ENCODE assay signal across 8 cellular contexts in genomic region chr4:73704314-73705055, GRCh38. TPM values are rescaled to one million over a fixed set of nuclear protein-coding genes. Genes with fewer than 3 reads are reported as not detected.
A peak's percentile ranks its signal among the peaks of the same experiment; 100 is the strongest.
DNase-seq lines count a peak whose midpoint lies in the region; ATAC-seq and TF ChIP-seq lines count a peak whose summit lies in the region.

No MANE protein-coding gene starts in this region.

- peaks cover 58% of the 10 kb centered on the region for H3K4me1 Mint-ChIP-seq in MCF 10A (ENCODE audit: insufficient read depth, unreplicated experiment)

- no peaks in the 10 kb centered on the region for H3K36me3 ChIP-seq in left lung
- H3K36me3 ChIP-seq in uterus, result no peaks in the 10 kb centered on the region

- no peaks in the 10 kb centered on the region for H3K9me3 Mint-ChIP-seq in MCF 10A (ENCODE audit: unreplicated experiment)

- H3K9me3 ChIP-seq in left lung, result no peaks in the 10 kb centered on the region
- no peaks in the 10 kb centered on the region for H3K9me3 ChIP-seq in uterus

- no peak for TF ChIP-seq CTCF in MCF 10A (IDR thresholded peaks at IDR 0.05; ENCODE audit: unreplicated experiment)
- no peak for TF ChIP-seq CTCF in left lung (IDR thresholded peaks at IDR 0.05)
- no peak for TF ChIP-seq CTCF in uterus (IDR thresholded peaks at IDR 0.05)

- H3K4me3 ChIP-seq in left lung (no peak overlapping the region), uterus (no peak overlapping the region)

- CTCF ChIA-PET in MCF 10A (lab: Yijun Ruan, JAX), result interaction anchor here (0.6 to 1.8 kb wide), 8 partner anchors 10 to 163 kb away, joined by 3 to 10 read pairs (median 3); no protein-coding TSS in a partner anchor

- H3K27me3 ChIP-seq in left lung (no peaks in the 10 kb centered on the region), uterus (no peaks in the 10 kb centered on the region)

- H3K27ac ChIP-seq in left lung, result peak overlapping the region; percentile 80 to 83
- peak overlapping the region; percentile 43 to 60 for H3K27ac ChIP-seq in uterus

- H3K4me1 ChIP-seq in left lung, result peaks cover 24 to 80% of the 10 kb centered on the region in 2 donors
- peaks cover 0 to 8% of the 10 kb centered on the region in 2 donors for H3K4me1 ChIP-seq in uterus

- POLR2A ChIA-PET in MCF 10A (lab: Yijun Ruan, JAX), result interaction anchor here (0.6 to 2.0 kb wide), 16 partner anchors 11 to 445 kb away, joined by 3 to 10 read pairs (median 4); partner anchors contain the start of gene CXCL8

- ATAC-seq in GM21447 (IDR thresholded peaks at IDR 0.05; ENCODE audit: unreplicated experiment), result peak; percentile 52
- peak; percentile 88 for ATAC-seq in left lung
- no peak for ATAC-seq in HG03342 (IDR thresholded peaks at IDR 0.05; ENCODE audit: unreplicated experiment)
- ATAC-seq in GM21786 (IDR thresholded peaks at IDR 0.05; ENCODE audit: unreplicated experiment), result no peak

- H3K4me3 Mint-ChIP-seq in MCF 10A (ENCODE audit: unreplicated experiment), result peak overlapping the region; percentile 29

- DNase-seq in NCI-H2107 treated with DMSO at 0.1 percent for 48 hours (lab: John Stamatoyannopoulos, UW; ENCODE audit: unreplicated experiment) (peak; percentile 43), MCF 10A (ENCODE audit: unreplicated experiment) (peak; percentile 99), left lung (peak in 1 of 2 donors; percentile 66), uterus (peak; percentile 60 to 83), iPS-NIHi7 (ENCODE audit: extremely low spot score) (no peak)

- BruUV-seq in MCF 10A (replicated peaks; lab: Mats Ljungman, UMichigan), result TSS peak; percentile 77

- no peaks in the 10 kb centered on the region for H3K36me3 Mint-ChIP-seq in MCF 10A (ENCODE audit: insufficient read depth, unreplicated experiment)

- no peak for TF ChIP-seq POLR2A in uterus (IDR thresholded peaks at IDR 0.05)

- intact Hi-C loops in MCF 10A (cut with micrococcal nuclease) (no loop called here), left lung (cut with DNase I) (no loop called here), uterus (cut with DNase I; ENCODE audit: low total_unique reads) (no loop called here)

- H3K27ac Mint-ChIP-seq in MCF 10A (ENCODE audit: low read depth, unreplicated experiment), result peak overlapping the region; percentile 95

- no peaks in the 10 kb centered on the region for H3K27me3 Mint-ChIP-seq in MCF 10A (ENCODE audit: insufficient read depth, unreplicated experiment)

RNA-seq across cellular contexts. Expression of gene CXCL8, which starts 35.9 kb away (rescaled TPM):
- total RNA-seq in MCF 10A (2022), result 17.0 and 36.2 TPM in 2 replicates
- 10 to 100 TPM; 12.3 to 80.4 TPM for total RNA-seq in left lung
- total RNA-seq in uterus, result 1 to 10 TPM in 1 of 4 donors, under 1 TPM in 1, not detected in 2; 0.67 to 2.2 TPM

Comparison
In these comparisons a context has a peak if more than half of its experiments do, and no peak if none do; other contexts are left out.
1. ATAC-seq: peak in GM21447 (single experiment) and left lung (single experiment); none in HG03342 (single experiment) and GM21786 (single experiment).